Comparison of ENCODE assay signal across 9 cellular contexts in genomic region chr13:99386911-99387788, GRCh38.
DNase-seq lines count a peak whose midpoint lies in the region; ATAC-seq, FAIRE-seq and TF ChIP-seq lines count a peak whose summit lies in the region.
"Had no signal": no experiment of that assay in that cellular context is flagged by ENCODE, and none has a peak within 500 bp of the region (broad histone marks: within the 10 kb centered on the region; RNA-seq: fewer than 3 reads in every experiment).

No MANE protein-coding gene starts in this region.

- H3K27me3 Mint-ChIP-seq in IgD-negative memory B cell: peaks cover 4% of the 10 kb centered on the region
- H3K27me3 Mint-ChIP-seq in WTC11 (ENCODE audit: low read depth): no peaks in the 10 kb centered on the region

- peak overlapping the region in 2 of 4 donors; percentile 65 to 72 for H3K4me3 Mint-ChIP-seq in IgD-negative memory B cell
- no peak overlapping the region for H3K4me3 Mint-ChIP-seq in WTC11

- no peaks in the 10 kb centered on the region for H3K27me3 ChIP-seq in bronchial epithelial cell (ENCODE audit: control insufficient read depth, insufficient read depth, low read length)
- H3K27me3 ChIP-seq: ovary had no signal

- POLR2A ChIA-PET in WTC11 (lab: Charles Lee): no interaction called here

- CTCF ChIA-PET in WTC11 (lab: Charles Lee): interaction anchor here (0.6 to 2.1 kb wide), 26 partner anchors 8 to 243 kb away, joined by 3 to 14 read pairs (median 4); no protein-coding TSS in a partner anchor

- in situ Hi-C loops in ACHN (cut with HindIII; ENCODE audit: low pct_ligation_motif_present, low pct_unique_long_range_greater_than_20kb, low sequenced_read_pairs): no loop called here

- ATAC-seq in GM18909 (IDR thresholded peaks at IDR 0.05; ENCODE audit: poor library complexity, unreplicated experiment) (peak; percentile 65), WTC11 (peak; percentile 72)

- H3K4me1 Mint-ChIP-seq in IgD-negative memory B cell (peaks cover 20 to 31% (median 26%) of the 10 kb centered on the region in 3 donors), WTC11 (peaks cover 20% of the 10 kb centered on the region)

- TF ChIP-seq CTCF in WTC11 (IDR thresholded peaks at IDR 0.05) (peak; percentile 87), bronchial epithelial cell (IDR thresholded peaks at IDR 0.05; ENCODE audit: insufficient read depth, low read length, severe bottlenecking) (peak; percentile 61)

- no peak for FAIRE-seq in bronchial epithelial cell (lab: Jason Lieb, UNC)

- DNase-seq in ACHN (peak; percentile 51), WTC11 (ENCODE audit: low spot score) (peak; percentile 90), bronchial epithelial cell (ENCODE audit: low read depth) (peak; percentile 8), lung microvascular endothelial cell (ENCODE audit: low read depth in 2 of 2) (peak; percentile 50 to 60), COR-L47 (lab: John Stamatoyannopoulos, UW) (no peak)
- DNase-seq in stimulated activated CD8-positive, alpha-beta memory T cell treated with anti-CD3 and anti-CD28 coated beads, Interleukin-7, amount 100 ng/mL, for 4 hours (ENCODE audit: low read depth in 2 of 2): peak; percentile 74 to 79

- H3K36me3 ChIP-seq in bronchial epithelial cell (ENCODE audit: control insufficient read depth, insufficient read depth, low read length): peaks cover 5% of the 10 kb centered on the region
- H3K36me3 ChIP-seq: ovary had no signal

- no peak overlapping the region for H3K4me3 ChIP-seq in bronchial epithelial cell (ENCODE audit: low read depth, low read length)
- H3K4me3 ChIP-seq: ovary had no signal

- no peaks in the 10 kb centered on the region for H3K9me3 Mint-ChIP-seq in IgD-negative memory B cell
- no peaks in the 10 kb centered on the region for H3K9me3 Mint-ChIP-seq in WTC11

- H3K27ac Mint-ChIP-seq in IgD-negative memory B cell (peak overlapping the region; percentile 87 to 95 (median 91)), WTC11 (no peak overlapping the region; the same call in 1 of the 2 replicates)

- H3K36me3 Mint-ChIP-seq in IgD-negative memory B cell: peaks cover 5% of the 10 kb centered on the region
- peaks cover 9% of the 10 kb centered on the region for H3K36me3 Mint-ChIP-seq in WTC11

TF ChIP-seq in WTC11, 78 proteins besides CTCF, POLR2A, EP300 and RAD21:
- TF ChIP-seq USF2 (CRISPR knock-in tag; IDR thresholded peaks at IDR 0.05): 0 out of 2 replicates have a peak, but pooled peaks have one; percentile 27
- TF ChIP-seq ERG (CRISPR knock-in tag; IDR thresholded peaks at IDR 0.05): no peak
- no peak for TF ChIP-seq HMGA2 (CRISPR knock-in tag; IDR thresholded peaks at IDR 0.05)
- no peak for TF ChIP-seq TP53 (CRISPR knock-in tag; IDR thresholded peaks at IDR 0.05)
- no peak for TF ChIP-seq TCF7 (CRISPR knock-in tag; IDR thresholded peaks at IDR 0.05; ENCODE audit: low read depth)
- TF ChIP-seq CREM (CRISPR knock-in tag; IDR thresholded peaks at IDR 0.05): no peak
- no peak for TF ChIP-seq KAT7 (CRISPR knock-in tag; IDR thresholded peaks at IDR 0.05; ENCODE audit: borderline replicate concordance)
- TF ChIP-seq ZNF263 (CRISPR knock-in tag; IDR thresholded peaks at IDR 0.05; ENCODE audit: low read depth): no peak
